Comparison of ENCODE assay signal across 15 cellular contexts in genomic region chr9:131475111-131475955, GRCh38. TPM values are rescaled to one million over a fixed set of nuclear protein-coding genes. Genes with fewer than 3 reads are reported as not detected.
A peak's percentile ranks its signal among the peaks of the same experiment; 100 is the strongest.
DNase-seq lines count a peak whose midpoint lies in the region; ATAC-seq and TF ChIP-seq lines count a peak whose summit lies in the region.
"Had no signal": no experiment of that assay in that cellular context is flagged by ENCODE, and none has a peak within 500 bp of the region (broad histone marks: within the 10 kb centered on the region; RNA-seq: fewer than 3 reads in every experiment).

No MANE protein-coding gene starts in this region.

- intact Hi-C loops in Right ventricle myocardium superior (cut with DNase I) (loop anchor here (10.0 kb wide), 1 partner anchor 101 kb away; no protein-coding TSS in a partner anchor), left cardiac atrium (cut with DNase I) (loop anchor here in 1 of 2 donors (5.0 to 10.0 kb wide), 2 partner anchors 81 to 108 kb away; partner anchors contain the start of gene PRRC2B)

- DNase-seq in Right ventricle myocardium superior: no peak
- DNase-seq in left cardiac atrium: no peak
- no peak for DNase-seq in endothelial cell (ENCODE audit: low spot score)
- DNase-seq in natural killer cell treated with Interleukin-12 subunit alpha and Interleukin-12 subunit beta and Interleukin-15 and Interleukin-18, amount 100 ng/mL, for 72 hours (ENCODE audit: low spot score): peak; percentile 50
- DNase-seq in NCI-H748 (lab: John Stamatoyannopoulos, UW; ENCODE audit: unreplicated experiment): no peak
- no peak for DNase-seq in brain microvascular endothelial cell
- no peak for DNase-seq in activated CD4-positive, CD25-positive, alpha-beta regulatory T cell treated with anti-CD3 and anti-CD28 coated beads, Interleukin-2, amount 50 U/mL, for 72 hours
- DNase-seq: activated CD4-positive, alpha-beta memory T cell treated with anti-CD3 and anti-CD28 coated beads, Interleukin-2, amount 10 ng/mL, durations not matched to agents 7 days and 5 days; activated T-cell treated with anti-CD3 and anti-CD28 coated beads, Interleukin-2, amount 50 U/mL, for 4 hours; NCI-H1417; NCI-H2171; stimulated activated CD4-positive, alpha-beta T cell treated with anti-CD3 and anti-CD28 coated beads, Interleukin-15, amount 100 ng/mL, for 24 hours; uterus had no signal

- H3K27me3 ChIP-seq in brain microvascular endothelial cell (replicated peaks): no peaks in the 10 kb centered on the region
- H3K27me3 ChIP-seq: left lung, uterus had no signal

- H3K9me3 Mint-ChIP-seq in endothelial cell (ENCODE audit: unreplicated experiment): no peaks in the 10 kb centered on the region
- H3K9me3 Mint-ChIP-seq in natural killer cell treated with Interleukin-12 subunit alpha and Interleukin-12 subunit beta and Interleukin-15 and Interleukin-18, amount 100 ng/mL, for 72 hours: no peaks in the 10 kb centered on the region
- H3K9me3 Mint-ChIP-seq: activated CD4-positive, alpha-beta memory T cell treated with anti-CD3 and anti-CD28 coated beads, Interleukin-2, amount 10 ng/mL, durations not matched to agents 7 days and 5 days; activated T-cell treated with anti-CD3 and anti-CD28 coated beads, Interleukin-2, amount 50 U/mL, for 4 hours had no signal

- H3K27ac Mint-ChIP-seq in endothelial cell (ENCODE audit: unreplicated experiment): no peak overlapping the region
- no peak overlapping the region for H3K27ac Mint-ChIP-seq in natural killer cell treated with Interleukin-12 subunit alpha and Interleukin-12 subunit beta and Interleukin-15 and Interleukin-18, amount 100 ng/mL, for 72 hours
- H3K27ac Mint-ChIP-seq: activated CD4-positive, alpha-beta memory T cell treated with anti-CD3 and anti-CD28 coated beads, Interleukin-2, amount 10 ng/mL, durations not matched to agents 7 days and 5 days had no signal

- H3K4me1 Mint-ChIP-seq in endothelial cell (ENCODE audit: unreplicated experiment): no peaks in the 10 kb centered on the region
- peaks cover 0 to 11% of the 10 kb centered on the region in 2 donors for H3K4me1 Mint-ChIP-seq in natural killer cell treated with Interleukin-12 subunit alpha and Interleukin-12 subunit beta and Interleukin-15 and Interleukin-18, amount 100 ng/mL, for 72 hours (ENCODE audit: low read depth in 2 of 2)
- H3K4me1 Mint-ChIP-seq: activated CD4-positive, alpha-beta memory T cell treated with anti-CD3 and anti-CD28 coated beads, Interleukin-2, amount 10 ng/mL, durations not matched to agents 7 days and 5 days had no signal

- H3K4me3 Mint-ChIP-seq in endothelial cell (ENCODE audit: unreplicated experiment): peak overlapping the region; percentile 59
- H3K4me3 Mint-ChIP-seq in natural killer cell treated with Interleukin-12 subunit alpha and Interleukin-12 subunit beta and Interleukin-15 and Interleukin-18, amount 100 ng/mL, for 72 hours: no peak overlapping the region
- H3K4me3 Mint-ChIP-seq: activated CD4-positive, alpha-beta memory T cell treated with anti-CD3 and anti-CD28 coated beads, Interleukin-2, amount 10 ng/mL, durations not matched to agents 7 days and 5 days; activated T-cell treated with anti-CD3 and anti-CD28 coated beads, Interleukin-2, amount 50 U/mL, for 4 hours had no signal

- TF ChIP-seq CTCF in endothelial cell (IDR thresholded peaks at IDR 0.05; ENCODE audit: unreplicated experiment): no peak
- no peak for TF ChIP-seq CTCF in brain microvascular endothelial cell (IDR thresholded peaks at IDR 0.05; ENCODE audit: low read depth, low read length, missing control alignments)

- no peak overlapping the region for H3K27ac ChIP-seq in brain microvascular endothelial cell
- H3K27ac ChIP-seq: left lung, uterus had no signal

- ATAC-seq in Right ventricle myocardium superior (ENCODE audit: poor library complexity) (peak; percentile 1), left cardiac atrium (no peak), HG03095 (IDR thresholded peaks at IDR 0.05; ENCODE audit: unreplicated experiment) (no peak)
- ATAC-seq in natural killer cell treated with Interleukin-12 subunit alpha and Interleukin-12 subunit beta and Interleukin-15 and Interleukin-18, amount 100 ng/mL, for 72 hours: no peak
- ATAC-seq: activated T-cell treated with anti-CD3 and anti-CD28 coated beads, Interleukin-2, amount 50 U/mL, for 4 hours had no signal

- in situ Hi-C loops in brain microvascular endothelial cell (cut with HindIII; ENCODE audit: low pct_ligation_motif_present, low sequenced_read_pairs): no loop called here

- no peak overlapping the region for H3K4me3 ChIP-seq in brain microvascular endothelial cell (ENCODE audit: low read depth, low read length)
- H3K4me3 ChIP-seq: left lung, uterus had no signal

- H3K27me3 Mint-ChIP-seq in endothelial cell (ENCODE audit: unreplicated experiment): peaks cover 21% of the 10 kb centered on the region
- no peaks in the 10 kb centered on the region for H3K27me3 Mint-ChIP-seq in natural killer cell treated with Interleukin-12 subunit alpha and Interleukin-12 subunit beta and Interleukin-15 and Interleukin-18, amount 100 ng/mL, for 72 hours
- H3K27me3 Mint-ChIP-seq: activated CD4-positive, alpha-beta memory T cell treated with anti-CD3 and anti-CD28 coated beads, Interleukin-2, amount 10 ng/mL, durations not matched to agents 7 days and 5 days had no signal

- peaks cover 51% of the 10 kb centered on the region for H3K36me3 Mint-ChIP-seq in endothelial cell (ENCODE audit: low read depth, unreplicated experiment)
- peaks cover 13% of the 10 kb centered on the region for H3K36me3 Mint-ChIP-seq in natural killer cell treated with Interleukin-12 subunit alpha and Interleukin-12 subunit beta and Interleukin-15 and Interleukin-18, amount 100 ng/mL, for 72 hours

- peaks cover 95% of the 10 kb centered on the region for H3K36me3 ChIP-seq in brain microvascular endothelial cell (replicated peaks)
- H3K36me3 ChIP-seq: uterus had no signal

RNA-seq across cellular contexts. Expression of gene POMT1, which starts 27.4 kb away (rescaled TPM):
- total RNA-seq in Right ventricle myocardium superior (21.8 TPM), left cardiac atrium (10 to 100 TPM; 19.1 to 20.7 TPM), endothelial cell (ENCODE audit: unreplicated experiment) (57.6 TPM)
- total RNA-seq in natural killer cell treated with Interleukin-12 subunit alpha and Interleukin-12 subunit beta and Interleukin-15 and Interleukin-18, amount 100 ng/mL, for 72 hours: 10 to 100 TPM; 30.5 to 53.4 TPM

RNA-seq across cellular contexts. Expression of gene UCK1, which starts 55.7 kb away (rescaled TPM):
- total RNA-seq in Right ventricle myocardium superior (21.7 TPM), left cardiac atrium (10 to 100 TPM; 23.3 to 23.7 TPM), endothelial cell (ENCODE audit: unreplicated experiment) (23.0 TPM)
- 10 to 100 TPM; 24.9 to 37.4 TPM for total RNA-seq in natural killer cell treated with Interleukin-12 subunit alpha and Interleukin-12 subunit beta and Interleukin-15 and Interleukin-18, amount 100 ng/mL, for 72 hours
